8 cellular contexts compared by ENCODE assay signal in the genomic region with DNA sequence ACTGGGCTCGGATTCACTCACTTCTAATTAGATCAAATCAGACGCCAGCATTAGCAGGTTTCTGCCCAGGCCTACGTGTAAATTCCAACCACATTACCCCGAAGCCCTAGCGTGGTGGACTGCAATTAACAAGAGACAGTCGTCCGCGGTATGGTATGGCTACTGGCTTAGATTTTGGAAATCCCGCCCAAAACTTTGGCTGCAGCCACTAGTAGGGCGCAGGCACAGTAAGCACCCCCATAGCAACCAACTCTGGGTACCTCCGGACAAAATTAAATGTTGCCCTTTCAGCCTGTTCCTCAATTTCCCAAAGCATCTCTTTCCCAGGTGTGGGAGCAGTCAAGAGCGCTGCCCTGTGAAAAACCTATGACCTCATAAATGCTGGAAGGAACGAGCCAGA. TPM values are rescaled to one million over a fixed set of nuclear protein-coding genes. Genes with fewer than 3 reads are reported as not detected.
DNase-seq lines count a peak whose midpoint lies in the region; ATAC-seq, FAIRE-seq and TF ChIP-seq lines count a peak whose summit lies in the region.

No MANE protein-coding gene starts in this region.

- DNase-seq in BE2C (no peak), NT2/D1 (ENCODE audit: low read depth, low spot score) (no peak), endothelial cell of umbilical vein (ENCODE audit: low read depth, low spot score) (no peak), GM12891 (ENCODE audit: insufficient read length, low spot score) (no peak), DMS79 (lab: John Stamatoyannopoulos, UW) (no peak), NCI-H526 treated with DMSO at 0.1 percent for 48 hours (lab: John Stamatoyannopoulos, UW) (no peak)

- peak overlapping the region; percentile 59 for H3K4me3 ChIP-seq in BE2C (ENCODE audit: low read depth, low read length)
- peak overlapping the region; percentile 63 for H3K4me3 ChIP-seq in NT2/D1 (ENCODE audit: insufficient read length, low read depth)
- peak overlapping the region; percentile 11 to 46 (median 43) for H3K4me3 ChIP-seq in endothelial cell of umbilical vein (replicated peaks in 1 of 3; ENCODE audit: insufficient read depth in 1 of 3, low read depth in 1 of 3, low read length in 3 of 3)
- H3K4me3 ChIP-seq in neutrophil (ENCODE audit: low read depth in 1 of 2, low read length in 1 of 2), result peak overlapping the region; percentile 68 to 69

- peak; percentile 63 for FAIRE-seq in endothelial cell of umbilical vein (lab: Jason Lieb, UNC)
- no peak for FAIRE-seq in GM12891 (lab: Jason Lieb, UNC)

- H3K4me2 ChIP-seq in endothelial cell of umbilical vein (ENCODE audit: insufficient read depth, low read length), result peak overlapping the region; percentile 79

- POLR2A ChIA-PET in endothelial cell of umbilical vein (lab: Charles Lee), result no interaction called here

- TF ChIP-seq CTCF in BE2C (IDR thresholded peaks at IDR 0.05; ENCODE audit: low read depth, low read length), result no peak
- TF ChIP-seq CTCF in endothelial cell of umbilical vein (IDR thresholded peaks at IDR 0.05; ENCODE audit: extremely low read depth in 1 of 2, insufficient read depth in 1 of 2, low read depth in 1 of 2, low read length in 2 of 2), result no peak
- no peak for TF ChIP-seq CTCF in neutrophil (IDR thresholded peaks at IDR 0.05)

- intact Hi-C loops in endothelial cell of umbilical vein (cut with micrococcal nuclease), result no loop called here

- BruUV-seq in endothelial cell of umbilical vein (replicated peaks; lab: Mats Ljungman, UMichigan), result no TSS peak

- H3K9me3 ChIP-seq in BE2C (no peaks in the 10 kb centered on the region), NT2/D1 (ENCODE audit: insufficient read depth, low read length) (peaks cover 14% of the 10 kb centered on the region; the same call in 1 of the 2 replicates), endothelial cell of umbilical vein (replicated peaks; ENCODE audit: control insufficient read depth, insufficient read depth, low read length) (no peaks in the 10 kb centered on the region), neutrophil (no peaks in the 10 kb centered on the region)

- dilution Hi-C loops in endothelial cell of umbilical vein (cut with MboI; ENCODE audit: extremely low pct_ligation_motif_present, low sequenced_read_pairs), result no loop called here

- TF ChIP-seq POLR2A in endothelial cell of umbilical vein (IDR thresholded peaks at IDR 0.05; ENCODE audit: low read depth, low read length) (no peak), GM12891 (IDR thresholded peaks at IDR 0.05; ENCODE audit: low read depth, low read length) (no peak)

- H3K27ac ChIP-seq in endothelial cell of umbilical vein (ENCODE audit: insufficient read depth, low read depth, low read length), result no peak overlapping the region
- peak overlapping the region; percentile 50 for H3K27ac ChIP-seq in neutrophil

- H3K36me3 ChIP-seq in BE2C (no peaks in the 10 kb centered on the region), NT2/D1 (ENCODE audit: insufficient read depth, insufficient read length, low read length) (no peaks in the 10 kb centered on the region), endothelial cell of umbilical vein (ENCODE audit: control insufficient read depth in 2 of 2, extremely low read depth in 1 of 2, insufficient read depth in 2 of 2, low read length in 2 of 2) (no peaks in the 10 kb centered on the region), neutrophil (no peaks in the 10 kb centered on the region)

- CTCF ChIA-PET in endothelial cell of umbilical vein (lab: Charles Lee), result interaction anchor here (1.4 to 1.7 kb wide), 2 partner anchors 58 to 59 kb away, joined by 4 to 6 read pairs; partner anchors contain the start of gene LXN

- peak overlapping the region; percentile 89 for H2AFZ ChIP-seq in endothelial cell of umbilical vein (ENCODE audit: low read depth, low read length)

- H3K4me1 ChIP-seq in BE2C (no peaks in the 10 kb centered on the region), NT2/D1 (ENCODE audit: insufficient read depth, insufficient read length) (peaks cover 7% of the 10 kb centered on the region), endothelial cell of umbilical vein (ENCODE audit: control insufficient read depth, extremely low read depth, insufficient read depth, low read length) (peaks cover 12% of the 10 kb centered on the region), neutrophil (ENCODE audit: control insufficient read depth in 1 of 2, insufficient read depth in 1 of 2, low read depth in 1 of 2, low read length in 1 of 2) (peaks cover 36 to 37% of the 10 kb centered on the region in 2 experiments)

- H4K20me1 ChIP-seq in endothelial cell of umbilical vein (replicated peaks; ENCODE audit: control insufficient read depth, extremely low read depth, insufficient read depth, low read length), result no peaks in the 10 kb centered on the region

- H3K79me2 ChIP-seq in endothelial cell of umbilical vein (ENCODE audit: control insufficient read depth, insufficient read depth, low read length), result no peaks in the 10 kb centered on the region

- no peaks in the 10 kb centered on the region for H3K27me3 ChIP-seq in BE2C
- H3K27me3 ChIP-seq in NT2/D1 (ENCODE audit: insufficient read depth, insufficient read length), result peaks cover 37% of the 10 kb centered on the region
- no peaks in the 10 kb centered on the region for H3K27me3 ChIP-seq in endothelial cell of umbilical vein (ENCODE audit: control insufficient read depth in 2 of 2, insufficient read depth in 2 of 2, low read length in 2 of 2)
- peaks cover 9% of the 10 kb centered on the region for H3K27me3 ChIP-seq in neutrophil

- ATAC-seq in GM21529 (IDR thresholded peaks at IDR 0.05; ENCODE audit: unreplicated experiment), result no peak

- H3K9me1 ChIP-seq in endothelial cell of umbilical vein (replicated peaks; ENCODE audit: control insufficient read depth, extremely low read depth, insufficient read depth, low read length), result no peaks in the 10 kb centered on the region

- H3K9ac ChIP-seq in NT2/D1 (ENCODE audit: insufficient read length, low read depth) (peak overlapping the region; percentile 83), endothelial cell of umbilical vein (replicated peaks; ENCODE audit: extremely low read depth, insufficient read depth, low read length) (peak overlapping the region; percentile 59)

TF ChIP-seq in endothelial cell of umbilical vein, 7 proteins besides CTCF, POLR2A, EP300 and RAD21:
- TF ChIP-seq MYC (IDR thresholded peaks at IDR 0.05; ENCODE audit: low read depth, low read length), result no peak
- no peak for TF ChIP-seq EZH2 (IDR thresholded peaks at IDR 0.05; ENCODE audit: borderline replicate concordance, low read depth, low read length, severe bottlenecking)
- no peak for TF ChIP-seq FOS (IDR thresholded peaks at IDR 0.05; ENCODE audit: borderline replicate concordance, insufficient read depth, low read length)
- TF ChIP-seq, protein P1, sequence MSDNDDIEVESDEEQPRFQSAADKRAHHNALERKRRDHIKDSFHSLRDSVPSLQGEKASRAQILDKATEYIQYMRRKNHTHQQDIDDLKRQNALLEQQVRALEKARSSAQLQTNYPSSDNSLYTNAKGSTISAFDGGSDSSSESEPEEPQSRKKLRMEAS (IDR thresholded peaks at IDR 0.05; ENCODE audit: insufficient read depth, insufficient read length), result no peak
- no peak for TF ChIP-seq POLR2AphosphoS5 (IDR thresholded peaks at IDR 0.05; ENCODE audit: insufficient read depth, low read depth, low read length)
- TF ChIP-seq GATA2 (IDR thresholded peaks at IDR 0.05; ENCODE audit: insufficient read depth, insufficient read length, low read depth, low read length), result no peak

TF ChIP-seq in GM12891, 5 proteins besides CTCF, POLR2A, EP300 and RAD21:
- no peak for TF ChIP-seq SPI1 (IDR thresholded peaks at IDR 0.05; ENCODE audit: low read depth, low read length)
- TF ChIP-seq POU2F2 (IDR thresholded peaks at IDR 0.05; ENCODE audit: low read depth, low read length), result no peak

RNA-seq across cellular contexts. Expression of gene RARRES1, which starts 0.7 kb away (rescaled TPM):
- not detected for polyA plus RNA-seq in BE2C (2012; ENCODE audit: insufficient read depth, insufficient read length, low read depth)
- 1.5 and 1.8 TPM in 2 replicates for total RNA-seq in endothelial cell of umbilical vein
- 0.98 and 1.2 TPM in 2 replicates for polyA plus RNA-seq in endothelial cell of umbilical vein
- polyA plus RNA-seq in endothelial cell of umbilical vein (2011; cell fraction: cytosol; rRNA removed), result 0.68 and 0.71 TPM in 2 replicates
- polyA plus RNA-seq in endothelial cell of umbilical vein (2011; cell fraction: nucleus; rRNA removed), result 0.54 and 0.98 TPM in 2 replicates
- 1.6 and 3.2 TPM in 2 replicates for polyA plus RNA-seq in endothelial cell of umbilical vein (2012)
- 0.22 and 1.1 TPM in 2 replicates for polyA minus RNA-seq in endothelial cell of umbilical vein
- 5.6 TPM for polyA minus RNA-seq in endothelial cell of umbilical vein (2011; cell fraction: cytosol; rRNA and poly(A)+ RNA removed)
- not detected in 2 replicates for polyA minus RNA-seq in endothelial cell of umbilical vein (2011; cell fraction: nucleus; rRNA and poly(A)+ RNA removed)
- polyA plus RNA-seq in GM12891 (2012; ENCODE audit: low read depth, missing spikeins), result not detected

RNA-seq across cellular contexts. Expression of gene LXN, which starts 59.1 kb away (rescaled TPM):
- polyA plus RNA-seq in BE2C (2012; ENCODE audit: insufficient read depth, insufficient read length, low read depth), result not detected
- total RNA-seq in endothelial cell of umbilical vein, result 118 and 119 TPM in 2 replicates
- polyA plus RNA-seq in endothelial cell of umbilical vein, result 44.8 and 56.9 TPM in 2 replicates
- 87.4 and 95.6 TPM in 2 replicates for polyA plus RNA-seq in endothelial cell of umbilical vein (2011; cell fraction: cytosol; rRNA removed)
- 35.7 and 36.2 TPM in 2 replicates for polyA plus RNA-seq in endothelial cell of umbilical vein (2011; cell fraction: nucleus; rRNA removed)
- 97.9 and 99.8 TPM in 2 replicates for polyA plus RNA-seq in endothelial cell of umbilical vein (2012)
- polyA minus RNA-seq in endothelial cell of umbilical vein, result 31.9 and 32.7 TPM in 2 replicates
- polyA minus RNA-seq in endothelial cell of umbilical vein (2011; cell fraction: cytosol; rRNA and poly(A)+ RNA removed), result 8.6 TPM
- 13.0 and 22.6 TPM in 2 replicates for polyA minus RNA-seq in endothelial cell of umbilical vein (2011; cell fraction: nucleus; rRNA and poly(A)+ RNA removed)
- 14.3 TPM for polyA plus RNA-seq in GM12891 (2012; ENCODE audit: low read depth, missing spikeins)
